Comparison of ENCODE assay signal across 8 cellular contexts in genomic region chr10:5684318-5684970, GRCh38. TPM values are rescaled to one million over a fixed set of nuclear protein-coding genes. Genes with fewer than 3 reads are reported as not detected.
DNase-seq lines count a peak whose midpoint lies in the region; ATAC-seq and TF ChIP-seq lines count a peak whose summit lies in the region.

TASOR2 (plus strand) TSS chr10:5684838; CDS start chr10:5720643, 35,805 bp downstream.

- POLR2A ChIA-PET in CD8-positive, alpha-beta memory T cell (lab: Charles Lee): interaction anchor here (0.6 to 1.4 kb wide), 4 partner anchors 9 to 367 kb away, joined by 3 to 6 read pairs (median 4); partner anchors contain the start of genes ANKRD16 and FBH1
- POLR2A ChIA-PET in activated CD8-positive, alpha-beta memory T cell treated with anti-CD3 and anti-CD28 coated beads for 36 hours (lab: Charles Lee): interaction anchor here (0.6 to 1.8 kb wide), 3 partner anchors 9 to 129 kb away, joined by 3 to 6 read pairs (median 3); no protein-coding TSS in a partner anchor

- peak within 1 kb of the TSS; percentile 90 to 99 (median 98) for H3K27ac Mint-ChIP-seq in CD8-positive, alpha-beta memory T cell

- no peaks in the 10 kb centered on the region for H3K9me3 Mint-ChIP-seq in CD8-positive, alpha-beta memory T cell

- H3K4me1 Mint-ChIP-seq in CD8-positive, alpha-beta memory T cell: peaks cover 40 to 51% (median 50%) of the 10 kb centered on the region in 3 donors

- peaks cover 38% of the 10 kb centered on the region for H3K4me1 ChIP-seq in CD8-positive, alpha-beta memory T cell (ENCODE audit: insufficient read depth, low read length)
- H3K4me1 ChIP-seq in lung (ENCODE audit: control insufficient read depth in 2 of 2, insufficient read depth in 2 of 2, low read length in 2 of 2): no peaks in the 10 kb centered on the region

- no peak for TF ChIP-seq CTCF in lung (IDR thresholded peaks at IDR 0.05; ENCODE audit: control extremely low read depth, extremely low read depth)

- peak; percentile 94 to 98 (median 96) for DNase-seq in CD8-positive, alpha-beta memory T cell
- peak; percentile 98 for DNase-seq in HT-29 (ENCODE audit: low spot score)
- DNase-seq in NOMO-1 (lab: John Stamatoyannopoulos, UW; ENCODE audit: unreplicated experiment in 2 of 2): peak; percentile 96 to 98
- peak; percentile 97 for DNase-seq in effector CD8-positive, alpha-beta T cell (lab: John Stamatoyannopoulos, UW)
- peak; percentile 97 for DNase-seq in lung (ENCODE audit: low spot score)
- DNase-seq in stimulated activated CD4-positive, alpha-beta T cell treated with anti-CD3 and anti-CD28 coated beads, TNF-alpha, amount 100 ng/mL, for 4 hours (ENCODE audit: low read depth in 3 of 3): peak; percentile 91 to 94 (median 93)

- H3K9me3 ChIP-seq in CD8-positive, alpha-beta memory T cell (ENCODE audit: low read length): no peaks in the 10 kb centered on the region
- H3K9me3 ChIP-seq in lung (ENCODE audit: control insufficient read depth in 2 of 2, insufficient read depth in 1 of 2, low read length in 1 of 2): no peaks in the 10 kb centered on the region

- H3K4me3 ChIP-seq in CD8-positive, alpha-beta memory T cell (ENCODE audit: low read length): peak within 1 kb of the TSS; percentile 67
- H3K4me3 ChIP-seq in lung: peak within 1 kb of the TSS; percentile 89

- WGBS in lung, 2 donors: 1% methylated on average over 54 of the region's 54 CpGs

- no peaks in the 10 kb centered on the region for H3K36me3 ChIP-seq in CD8-positive, alpha-beta memory T cell (ENCODE audit: insufficient read depth, low read length)
- H3K36me3 ChIP-seq in lung (ENCODE audit: control insufficient read depth in 2 of 2, insufficient read depth in 2 of 2, low read length in 2 of 2): no peaks in the 10 kb centered on the region

- H3K27me3 ChIP-seq in CD8-positive, alpha-beta memory T cell (ENCODE audit: insufficient read depth, low read length, poor library complexity, severe bottlenecking): no peaks in the 10 kb centered on the region
- H3K27me3 ChIP-seq in lung (ENCODE audit: control insufficient read depth, insufficient read depth): no peaks in the 10 kb centered on the region

- CTCF ChIA-PET in CD8-positive, alpha-beta memory T cell (lab: Charles Lee): interaction anchor here (1.4 kb wide), 1 partner anchor 61 kb away, joined by 3 read pairs; no protein-coding TSS in a partner anchor
- CTCF ChIA-PET in activated CD8-positive, alpha-beta memory T cell treated with anti-CD3 and anti-CD28 coated beads for 36 hours (lab: Charles Lee): no interaction called here

- peak within 1 kb of the TSS; percentile 87 for H3K27ac ChIP-seq in CD8-positive, alpha-beta memory T cell (ENCODE audit: low read depth, low read length)
- H3K27ac ChIP-seq in lung (ENCODE audit: low read depth in 1 of 2, low read length in 1 of 2): peak within 1 kb of the TSS; percentile 93 to 96

- ATAC-seq in GM19468 (IDR thresholded peaks at IDR 0.05; ENCODE audit: extremely low read depth, unreplicated experiment): peak; percentile 87
- peak; percentile 92 for ATAC-seq in lung (ENCODE audit: insufficient read depth, low FRiP score)

- H3K4me3 Mint-ChIP-seq in CD8-positive, alpha-beta memory T cell: peak within 1 kb of the TSS; percentile 89 to 100 (median 98)

- peaks cover 6% of the 10 kb centered on the region in 2 donors for H3K27me3 Mint-ChIP-seq in CD8-positive, alpha-beta memory T cell

- peaks cover 0 to 17% (median 3%) of the 10 kb centered on the region in 3 donors for H3K36me3 Mint-ChIP-seq in CD8-positive, alpha-beta memory T cell

RNA-seq across cellular contexts. Expression of gene TASOR2, which starts in this region (rescaled TPM):
- total RNA-seq in CD8-positive, alpha-beta memory T cell: 10 to 100 TPM; 71.2 to 74.2 TPM
- 11.6 TPM for polyA plus RNA-seq in CD8-positive, alpha-beta memory T cell
- 49.7 and 67.4 TPM in 2 replicates for total RNA-seq in HT-29 (2014; rRNA removed; shearing (Covaris generic))
- 10 to 100 TPM; 70.9 to 75.6 TPM for total RNA-seq in activated CD8-positive, alpha-beta memory T cell treated with anti-CD3 and anti-CD28 coated beads for 36 hours
- 100 to 1,000 TPM in 1 of 2 donors, 10 to 100 TPM in 1; 45.4 to 108 TPM for total RNA-seq in lung
- polyA plus RNA-seq in lung: 10 to 100 TPM; 12.3 to 12.8 TPM

Comparison
In these comparisons a context has a peak if more than half of its experiments do, and no peak if none do; other contexts are left out.
1. Peak in every context shown above with its lines: DNase-seq, ATAC-seq, H3K4me3 ChIP-seq and H3K27ac ChIP-seq.